1 cellular context compared by ENCODE assay signal in genomic region chr1:15762546-15762945, GRCh38.
TF ChIP-seq lines count a peak whose summit lies in the region.

No MANE protein-coding gene starts in this region.

TF ChIP-seq in endothelial cell of umbilical vein, 7 proteins besides CTCF, POLR2A, EP300 and RAD21:
- no peak for TF ChIP-seq JUN (IDR thresholded peaks at IDR 0.05; ENCODE audit: borderline replicate concordance, insufficient read depth, insufficient read length, low read depth)
- TF ChIP-seq, protein P1, sequence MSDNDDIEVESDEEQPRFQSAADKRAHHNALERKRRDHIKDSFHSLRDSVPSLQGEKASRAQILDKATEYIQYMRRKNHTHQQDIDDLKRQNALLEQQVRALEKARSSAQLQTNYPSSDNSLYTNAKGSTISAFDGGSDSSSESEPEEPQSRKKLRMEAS (IDR thresholded peaks at IDR 0.05; ENCODE audit: insufficient read depth, insufficient read length) = no peak
- no peak for TF ChIP-seq MYC (IDR thresholded peaks at IDR 0.05; ENCODE audit: low read depth, low read length)
- no peak for TF ChIP-seq EZH2 (IDR thresholded peaks at IDR 0.05; ENCODE audit: borderline replicate concordance, low read depth, low read length, severe bottlenecking)
- no peak for TF ChIP-seq GATA2 (IDR thresholded peaks at IDR 0.05; ENCODE audit: insufficient read depth, insufficient read length, low read depth, low read length)
- TF ChIP-seq FOS (IDR thresholded peaks at IDR 0.05; ENCODE audit: borderline replicate concordance, insufficient read depth, low read length) = no peak
- TF ChIP-seq POLR2AphosphoS5 (IDR thresholded peaks at IDR 0.05; ENCODE audit: insufficient read depth, low read depth, low read length) = no peak
